18 cellular contexts compared by ENCODE assay signal in the genomic region with DNA sequence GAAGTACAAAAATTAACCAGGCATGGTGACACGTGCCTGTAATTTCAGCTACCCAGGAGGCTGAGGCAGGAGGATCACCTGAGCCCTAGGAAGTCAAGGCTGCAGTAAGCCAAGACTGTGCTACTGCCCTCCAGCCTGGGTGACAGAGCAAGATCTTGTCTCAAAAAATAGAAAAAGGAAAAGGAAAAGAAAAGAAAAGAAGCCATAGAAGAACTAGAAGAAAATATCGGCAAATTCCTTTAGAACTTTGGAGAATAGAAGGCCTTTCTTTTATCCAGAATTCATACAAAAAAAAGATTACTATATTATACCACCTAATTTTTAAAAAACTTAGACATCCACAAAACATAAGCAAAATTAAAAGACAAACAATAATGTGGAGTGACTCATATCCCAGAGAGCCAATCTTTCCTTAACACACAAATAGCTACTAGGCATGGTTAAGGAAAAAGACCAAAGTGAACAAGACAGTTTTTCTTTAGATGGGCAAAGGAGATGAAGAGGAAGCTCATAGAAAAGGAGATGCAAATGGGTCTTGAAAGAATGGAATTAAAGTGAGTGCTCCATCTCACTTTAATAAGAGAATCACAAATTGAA.
"Had no signal": no experiment of that assay in that cellular context is flagged by ENCODE, and none has a peak within 500 bp of the region (broad histone marks: within the 10 kb centered on the region; RNA-seq: fewer than 3 reads in every experiment).

No MANE protein-coding gene starts in this region.

- H3K9me3 ChIP-seq: gastroesophageal sphincter, suprapubic skin had no signal

- H3K27ac Mint-ChIP-seq: activated naive CD8-positive, alpha-beta T cell treated with anti-CD3 and anti-CD28 coated beads, Interleukin-2, amount 10 ng/mL, durations not matched to agents 7 days and 5 days; activated T-helper 17 cell treated with anti-CD3 and anti-CD28 coated beads, Interleukin-2, amount 50 U/mL, for 72 hours had no signal

- H3K4me3 Mint-ChIP-seq: activated naive CD8-positive, alpha-beta T cell treated with anti-CD3 and anti-CD28 coated beads, Interleukin-2, amount 10 ng/mL, durations not matched to agents 7 days and 5 days; activated T-helper 17 cell treated with anti-CD3 and anti-CD28 coated beads, Interleukin-2, amount 50 U/mL, for 72 hours; neural crest cell had no signal

- DNase-seq: activated CD4-positive, alpha-beta T cell treated with anti-CD3 and anti-CD28 coated beads for 1 hour; activated naive CD4-positive, alpha-beta T cell; activated naive CD8-positive, alpha-beta T cell treated with anti-CD3 and anti-CD28 coated beads, Interleukin-2, amount 10 ng/mL, durations not matched to agents 7 days and 5 days; activated T-cell treated with anti-CD3 and anti-CD28 coated beads for 4 hours; amygdala; heart left ventricle; left ventricle myocardium inferior; retina; stimulated activated CD4-positive, alpha-beta T cell treated with anti-CD3 and anti-CD28 coated beads, Interleukin-12 subunit alpha, Interleukin-12 subunit beta, amount 100 ng/mL, for 4 hours; stimulated activated CD4-positive, alpha-beta T cell treated with anti-CD3 and anti-CD28 coated beads, Interleukin-1b, Interleukin-23, amount 100 ng/mL, for 48 hours; stimulated activated naive CD8-positive, alpha-beta T cell treated with anti-CD3 and anti-CD28 coated beads, Interleukin-15, Interleukin-2, amounts not matched to agents 100 U/mL and 50 U/mL, for 24 hours; trophoblast cell; WERI-Rb-1 had no signal

- H3K4me3 ChIP-seq: gastroesophageal sphincter, heart left ventricle, left ventricle myocardium inferior, suprapubic skin had no signal

- H3K9me3 Mint-ChIP-seq: neural crest cell had no signal

- H3K36me3 ChIP-seq: gastroesophageal sphincter, heart left ventricle, left ventricle myocardium inferior, suprapubic skin, WERI-Rb-1 had no signal

- H3K27ac ChIP-seq: suprapubic skin, WERI-Rb-1 had no signal

- H3K27me3 Mint-ChIP-seq: activated naive CD8-positive, alpha-beta T cell treated with anti-CD3 and anti-CD28 coated beads, Interleukin-2, amount 10 ng/mL, durations not matched to agents 7 days and 5 days; activated T-helper 17 cell treated with anti-CD3 and anti-CD28 coated beads, Interleukin-2, amount 50 U/mL, for 72 hours had no signal

- ATAC-seq: activated T-helper 17 cell treated with anti-CD3 and anti-CD28 coated beads, Interleukin-2, amount 50 U/mL, for 72 hours; esophagus mucosa; gastroesophageal sphincter; heart left ventricle; stimulated activated naive CD8-positive, alpha-beta T cell treated with anti-CD3 and anti-CD28 coated beads, Interleukin-15, Interleukin-2, amounts not matched to agents 100 U/mL and 50 U/mL, for 24 hours had no signal

- H3K4me1 Mint-ChIP-seq: activated T-helper 17 cell treated with anti-CD3 and anti-CD28 coated beads, Interleukin-2, amount 50 U/mL, for 72 hours had no signal
